8 cellular contexts compared by ENCODE assay signal in genomic region chr3:186782542-186783069, GRCh38. TPM values are rescaled to one million over a fixed set of nuclear protein-coding genes. Genes with fewer than 3 reads are reported as not detected.
DNase-seq lines count a peak whose midpoint lies in the region; ATAC-seq lines count a peak whose summit lies in the region.

No MANE protein-coding gene starts in this region.

- peaks cover 0 to 1% of the 10 kb centered on the region in 2 donors for H3K27me3 ChIP-seq in aorta (ENCODE audit: control insufficient read depth in 1 of 2, insufficient read depth in 2 of 2, low read length in 1 of 2)

- ATAC-seq in GM21825 (IDR thresholded peaks at IDR 0.05; ENCODE audit: unreplicated experiment) (peak; percentile 21), aorta (ENCODE audit: low FRiP score) (peak; percentile 1), HG03135 (IDR thresholded peaks at IDR 0.05; ENCODE audit: unreplicated experiment) (no peak)

- H3K4me3 ChIP-seq in mesodermal cell (ENCODE audit: extremely low read depth, insufficient read depth, low read length, poor library complexity, severe bottlenecking) (peak overlapping the region; percentile 99), aorta (ENCODE audit: low read length in 2 of 2) (peak overlapping the region; percentile 80)

- no peaks in the 10 kb centered on the region for H3K9me3 ChIP-seq in mesodermal cell (ENCODE audit: control insufficient read depth, low read length)
- H3K9me3 ChIP-seq in aorta (ENCODE audit: control insufficient read depth, low read length), result no peaks in the 10 kb centered on the region

- H3K36me3 ChIP-seq in mesodermal cell (ENCODE audit: control insufficient read depth, insufficient read depth, low read length) (peaks cover 40% of the 10 kb centered on the region), aorta (ENCODE audit: control insufficient read depth in 1 of 2, insufficient read depth in 2 of 2, low read length in 1 of 2) (peaks cover 5% of the 10 kb centered on the region in 2 donors)

- H3K4me1 ChIP-seq in mesodermal cell (ENCODE audit: control insufficient read depth, insufficient read depth, low read length, poor library complexity, severe bottlenecking) (peaks cover 9% of the 10 kb centered on the region), aorta (ENCODE audit: control insufficient read depth in 1 of 2, insufficient read depth in 2 of 2, low read length in 2 of 2) (peaks cover 0 to 5% of the 10 kb centered on the region in 2 donors)

- 8 to 9% methylated on average over 21 to 22 of the region's 22 CpGs for WGBS in mesodermal cell (ENCODE audit: insufficient coverage in 2 of 2), 2 experiments
- 1 to 2% methylated on average over 22 of the region's 22 CpGs for WGBS in aorta, 2 donors

- H3K27ac ChIP-seq in cingulate gyrus (ENCODE audit: low read depth, low read length), result peak overlapping the region; percentile 100
- H3K27ac ChIP-seq in mesodermal cell (ENCODE audit: low read depth, low read length, severe bottlenecking), result peak overlapping the region; percentile 100
- peak overlapping the region in 1 of 2 donors; percentile 93 for H3K27ac ChIP-seq in aorta (ENCODE audit: low read depth in 1 of 2, low read length in 2 of 2)

- DNase-seq in DMS79 (lab: John Stamatoyannopoulos, UW), result peak; percentile 36
- DNase-seq in NCI-H2171 (lab: John Stamatoyannopoulos, UW), result peak; percentile 44
- DNase-seq in aorta, result no peak
- DNase-seq in stimulated activated CD4-positive, alpha-beta T cell treated with anti-CD3 and anti-CD28 coated beads, Interleukin-1b, Interleukin-23, amount 100 ng/mL, for 48 hours, result no peak

- intact Hi-C loops in aorta (cut with DNase I), result loop anchor here in 1 of 2 donors (10.0 kb wide), 2 partner anchors 168 to 218 kb away; partner anchors contain the start of genes AHSG and TBCCD1

RNA-seq across cellular contexts. Expression of gene EIF4A2, which starts 0.8 kb away (rescaled TPM):
- 506 TPM for polyA plus RNA-seq in mesodermal cell (2013, experiment 1 of 2)
- 551 TPM for polyA plus RNA-seq in mesodermal cell (2013, experiment 2 of 2)
- 100 to 1,000 TPM; 330 to 374 TPM for total RNA-seq in aorta
- polyA plus RNA-seq in aorta, result 100 to 1,000 TPM; 593 to 598 TPM

RNA-seq across cellular contexts. Expression of gene RFC4, which starts 23.7 kb away (rescaled TPM):
- polyA plus RNA-seq in mesodermal cell (2013, experiment 1 of 2), result 70.1 TPM
- 66.0 TPM for polyA plus RNA-seq in mesodermal cell (2013, experiment 2 of 2)
- 10 to 100 TPM in 1 of 2 donors, 1 to 10 TPM in 1; 9.0 to 10.4 TPM for total RNA-seq in aorta
- polyA plus RNA-seq in aorta, result 1 to 10 TPM; 6.9 to 8.2 TPM

RNA-seq across cellular contexts. Expression of gene ADIPOQ, which starts 59.9 kb away (rescaled TPM):
- polyA plus RNA-seq in mesodermal cell (2013, experiment 1 of 2), result not detected
- not detected for polyA plus RNA-seq in mesodermal cell (2013, experiment 2 of 2)
- total RNA-seq in aorta, result 1 to 10 TPM; 1.5 to 2.9 TPM
- under 1 TPM in 1 of 2 donors, not detected in 1; 0.36 TPM for polyA plus RNA-seq in aorta

Comparison
In these comparisons a context has a peak if more than half of its experiments do, and no peak if none do; other contexts are left out.
1. DNase-seq: peak in DMS79 (single experiment) and NCI-H2171 (single experiment); none in aorta (0 of 2) and stimulated activated CD4-positive, alpha-beta T cell treated with anti-CD3 and anti-CD28 coated beads, Interleukin-1b, Interleukin-23, amount 100 ng/mL, for 48 hours (single experiment).